In genomic region chr6:4368649-4369048, GRCh38 we compare ENCODE assay signal across 19 cellular contexts.
"Had no signal": no experiment of that assay in that cellular context is flagged by ENCODE, and none has a peak within 500 bp of the region (broad histone marks: within the 10 kb centered on the region; RNA-seq: fewer than 3 reads in every experiment).

No MANE protein-coding gene starts in this region.

- H3K36me3 ChIP-seq: left lung, neutrophil, right lobe of liver, suprapubic skin, thyroid gland had no signal

- DNase-seq: cortex of kidney; dorsolateral prefrontal cortex; effector CD8-positive, alpha-beta T cell; foreskin melanocyte; left lung; mucosa of descending colon; naive thymus-derived CD8-positive, alpha-beta T cell; posterior cingulate gyrus; right lobe of liver; stimulated activated CD4-positive, alpha-beta T cell treated with anti-CD3 and anti-CD28 coated beads, Interleukin-4, amount 100 ng/mL, for 1 hour; stimulated activated CD8-positive, alpha-beta memory T cell treated with anti-CD3 and anti-CD28 coated beads, Interleukin-4, amount 100 ng/mL, for 48 hours; stimulated activated naive CD8-positive, alpha-beta T cell treated with anti-CD3 and anti-CD28 coated beads, Interleukin-15, Interleukin-2, amounts not matched to agents 100 U/mL and 50 U/mL, for 24 hours; thyroid gland had no signal

- ATAC-seq: left lung; mucosa of descending colon; naive thymus-derived CD8-positive, alpha-beta T cell; right lobe of liver; stimulated activated effector memory CD8-positive, alpha-beta T cell treated with anti-CD3 and anti-CD28 coated beads, Interleukin-12 subunit alpha, Interleukin-12 subunit beta, amount 100 ng/mL, for 72 hours; stimulated activated naive CD8-positive, alpha-beta T cell treated with anti-CD3 and anti-CD28 coated beads, Interleukin-15, Interleukin-2, amounts not matched to agents 100 U/mL and 50 U/mL, for 24 hours had no signal

- H3K27me3 Mint-ChIP-seq: type B pancreatic cell had no signal

- H3K9me3 Mint-ChIP-seq: naive thymus-derived CD8-positive, alpha-beta T cell; stimulated activated effector memory CD8-positive, alpha-beta T cell treated with anti-CD3 and anti-CD28 coated beads, Interleukin-12 subunit alpha, Interleukin-12 subunit beta, amount 100 ng/mL, for 72 hours; type B pancreatic cell had no signal

- H3K9me3 ChIP-seq: left lung, mucosa of descending colon, neutrophil, right lobe of liver, suprapubic skin, thyroid gland had no signal

- H3K27ac ChIP-seq: dorsolateral prefrontal cortex, left lung, neutrophil, right lobe of liver, suprapubic skin, thyroid gland had no signal

- H3K4me3 Mint-ChIP-seq: naive thymus-derived CD8-positive, alpha-beta T cell; stimulated activated effector memory CD8-positive, alpha-beta T cell treated with anti-CD3 and anti-CD28 coated beads, Interleukin-12 subunit alpha, Interleukin-12 subunit beta, amount 100 ng/mL, for 72 hours; type B pancreatic cell had no signal

- H3K27ac Mint-ChIP-seq: naive thymus-derived CD8-positive, alpha-beta T cell; stimulated activated effector memory CD8-positive, alpha-beta T cell treated with anti-CD3 and anti-CD28 coated beads, Interleukin-12 subunit alpha, Interleukin-12 subunit beta, amount 100 ng/mL, for 72 hours; type B pancreatic cell had no signal

- H3K27me3 ChIP-seq: dorsolateral prefrontal cortex, left lung, neutrophil, right lobe of liver, suprapubic skin, thyroid gland had no signal

- H3K4me3 ChIP-seq: dorsolateral prefrontal cortex, left lung, lung, mucosa of descending colon, right lobe of liver, suprapubic skin, thyroid gland had no signal

- FAIRE-seq: urothelium cell line had no signal

- H3K36me3 Mint-ChIP-seq: naive thymus-derived CD8-positive, alpha-beta T cell; stimulated activated effector memory CD8-positive, alpha-beta T cell treated with anti-CD3 and anti-CD28 coated beads, Interleukin-12 subunit alpha, Interleukin-12 subunit beta, amount 100 ng/mL, for 72 hours; type B pancreatic cell had no signal

- H3K4me1 ChIP-seq: left lung, suprapubic skin, thyroid gland had no signal
